8 cellular contexts compared by ENCODE assay signal in genomic region chr16:11497329-11497805, GRCh38.
DNase-seq lines count a peak whose midpoint lies in the region; ATAC-seq and TF ChIP-seq lines count a peak whose summit lies in the region.

No MANE protein-coding gene starts in this region.

- H3K4me1 Mint-ChIP-seq in endothelial cell (ENCODE audit: unreplicated experiment), result peaks cover 8% of the 10 kb centered on the region

- H3K27ac Mint-ChIP-seq in endothelial cell (ENCODE audit: unreplicated experiment), result no peak overlapping the region

- H3K36me3 ChIP-seq in GM23248 (ENCODE audit: low read depth) (no peaks in the 10 kb centered on the region), adrenal gland (replicated peaks in 1 of 2) (no peaks in the 10 kb centered on the region), heart right ventricle (no peaks in the 10 kb centered on the region)

- intact Hi-C loops in adrenal gland (cut with DNase I), result no loop called here
- intact Hi-C loops in heart right ventricle (cut with DNase I), result no loop called here

- CTCF ChIA-PET in AG04449 (lab: Yijun Ruan, JAX), result interaction anchor here (0.7 to 1.3 kb wide), 5 partner anchors 9 to 144 kb away, joined by 3 to 7 read pairs (median 4); no protein-coding TSS in a partner anchor

- H3K9me3 Mint-ChIP-seq in endothelial cell (ENCODE audit: unreplicated experiment), result no peaks in the 10 kb centered on the region

- POLR2A ChIA-PET in AG04449 (lab: Yijun Ruan, JAX), result interaction anchor here (0.7 kb wide), 1 partner anchor 80 kb away, joined by 4 read pairs; no protein-coding TSS in a partner anchor

- no peaks in the 10 kb centered on the region for H3K9me3 ChIP-seq in GM23248 (ENCODE audit: low read depth)
- H3K9me3 ChIP-seq in adrenal gland (replicated peaks in 1 of 3), result no peaks in the 10 kb centered on the region
- no peaks in the 10 kb centered on the region for H3K9me3 ChIP-seq in heart right ventricle

- no peak for DNase-seq in AG04449 (ENCODE audit: low read depth, low spot score)
- peak; percentile 90 for DNase-seq in GM23248
- DNase-seq in NCI-H345 treated with DMSO at 0.1 percent for 48 hours (lab: John Stamatoyannopoulos, UW; ENCODE audit: unreplicated experiment), result peak; percentile 72
- DNase-seq in adrenal gland, result peak; percentile 93 to 97 (median 97)
- DNase-seq in heart right ventricle, result peak; percentile 87 to 90
- DNase-seq in pons (ENCODE audit: low spot score), result peak; percentile 97
- DNase-seq in endothelial cell (ENCODE audit: low spot score), result no peak
- DNase-seq in OCI-M2 (lab: John Stamatoyannopoulos, UW; ENCODE audit: unreplicated experiment), result no peak

- H4K20me1 ChIP-seq in GM23248 (ENCODE audit: insufficient read depth), result no peaks in the 10 kb centered on the region

- H3K79me2 ChIP-seq in GM23248 (ENCODE audit: insufficient read depth), result no peaks in the 10 kb centered on the region

- WGBS in GM23248 (ENCODE audit: low coverage in 1 of 2, low lambda C conversion rate in 2 of 2, missing lambda C conversion rate in 2 of 2), 2 experiments, result 2 to 3% methylated on average over 10 of the region's 10 CpGs
- WGBS in adrenal gland, 4 donors, result 1 to 5% (median 3%) methylated on average over 7 to 10 of the region's 10 CpGs
- 16 to 22% methylated on average over 10 of the region's 10 CpGs for WGBS in heart right ventricle, 2 donors

- peaks cover 7% of the 10 kb centered on the region for H3K27me3 Mint-ChIP-seq in endothelial cell (ENCODE audit: unreplicated experiment)

- H3K4me2 ChIP-seq in GM23248 (ENCODE audit: unreplicated experiment), result peak overlapping the region; percentile 19

- peak; percentile 94 to 97 (median 95) for ATAC-seq in heart right ventricle

- no peaks in the 10 kb centered on the region for H3K36me3 Mint-ChIP-seq in endothelial cell (ENCODE audit: low read depth, unreplicated experiment)

- TF ChIP-seq CTCF in AG04449 (IDR thresholded peaks at IDR 0.05; ENCODE audit: insufficient read depth, low read length, missing control alignments) (peak; percentile 32), adrenal gland (IDR thresholded peaks at IDR 0.05) (peak in 5 of 6 experiments; percentile 10 to 40 (median 25)), heart right ventricle (IDR thresholded peaks at IDR 0.05) (peak in 5 of 9 donors; percentile 15 to 40 (median 21)), endothelial cell (IDR thresholded peaks at IDR 0.05; ENCODE audit: unreplicated experiment) (no peak)

- no peak overlapping the region for H3K4me3 Mint-ChIP-seq in endothelial cell (ENCODE audit: unreplicated experiment)

- H3K4me1 ChIP-seq in GM23248 (ENCODE audit: insufficient read depth) (peaks cover 17% of the 10 kb centered on the region), adrenal gland (replicated peaks in 1 of 2) (peaks cover 21 to 29% of the 10 kb centered on the region in 2 donors), heart right ventricle (peaks cover 12 to 47% (median 26%) of the 10 kb centered on the region in 9 donors)

- peak overlapping the region; percentile 53 for H2AFZ ChIP-seq in GM23248

- H3K27ac ChIP-seq in GM23248 (peak overlapping the region; percentile 80), adrenal gland (peak overlapping the region; percentile 3 to 86 (median 74)), heart right ventricle (peak overlapping the region; percentile 40 to 85 (median 76))

- H3F3A ChIP-seq in GM23248 (ENCODE audit: insufficient read depth), result peaks cover 24% of the 10 kb centered on the region

- peak overlapping the region; percentile 60 for H3K9ac ChIP-seq in GM23248

- H3K27me3 ChIP-seq in GM23248 (replicated peaks; ENCODE audit: insufficient read depth), result no peaks in the 10 kb centered on the region
- no peaks in the 10 kb centered on the region for H3K27me3 ChIP-seq in adrenal gland
- H3K27me3 ChIP-seq in heart right ventricle, result no peaks in the 10 kb centered on the region

- no peaks in the 10 kb centered on the region for H3K9me2 ChIP-seq in GM23248 (ENCODE audit: insufficient read depth)

- in situ Hi-C loops in GM23248 (cut with MboI), result no loop called here

- H3K4me3 ChIP-seq in AG04449 (ENCODE audit: low read depth, low read length), result no peak overlapping the region
- H3K4me3 ChIP-seq in GM23248, result no peak overlapping the region
- H3K4me3 ChIP-seq in adrenal gland, result no peak overlapping the region
- H3K4me3 ChIP-seq in heart right ventricle, result no peak overlapping the region

- TF ChIP-seq POLR2A in adrenal gland (IDR thresholded peaks at IDR 0.05), result peak in 1 of 2 donors; percentile 53

Comparison
In these comparisons a context has a peak if more than half of its experiments do, and no peak if none do; other contexts are left out.
1. DNase-seq: peak in GM23248 (single experiment), NCI-H345 treated with DMSO at 0.1 percent for 48 hours (single experiment), adrenal gland (7 of 7), heart right ventricle (2 of 2) and pons (single experiment); none in AG04449 (single experiment), endothelial cell (single experiment) and OCI-M2 (single experiment).
2. Peak in every context shown above with its lines, with median percentiles within 50 percentile points of each other: H3K27ac ChIP-seq.